In genomic region chr6:31139599-31139998, GRCh38 we compare ENCODE assay signal across 20 cellular contexts. TPM values are rescaled to one million over a fixed set of nuclear protein-coding genes. Genes with fewer than 3 reads are reported as not detected.
DNase-seq lines count a peak whose midpoint lies in the region; ATAC-seq, FAIRE-seq and TF ChIP-seq lines count a peak whose summit lies in the region.
"Had no signal": no experiment of that assay in that cellular context is flagged by ENCODE, and none has a peak within 500 bp of the region (broad histone marks: within the 10 kb centered on the region; RNA-seq: fewer than 3 reads in every experiment).

No MANE protein-coding gene starts in this region.

- H2AFZ ChIP-seq in osteoblast (ENCODE audit: low read length), result peak overlapping the region; percentile 21

- H3K27ac Mint-ChIP-seq in effector memory CD8-positive, alpha-beta T cell, result no peak overlapping the region
- H3K27ac Mint-ChIP-seq: activated naive CD4-positive, alpha-beta T cell treated with anti-CD3 and anti-CD28 coated beads, Interleukin-2, amount 50 U/mL, for 72 hours; natural killer cell treated with Interleukin-12 subunit alpha and Interleukin-12 subunit beta and Interleukin-15 and Interleukin-18, amount 100 ng/mL, for 72 hours had no signal

- TF ChIP-seq CTCF in fibroblast of pulmonary artery (IDR thresholded peaks at IDR 0.05; ENCODE audit: low read length, missing control alignments), result no peak
- no peak for TF ChIP-seq CTCF in osteoblast (IDR thresholded peaks at IDR 0.05; ENCODE audit: extremely low read depth, low read depth, low read length)

- no peak for ATAC-seq in GM21528 (IDR thresholded peaks at IDR 0.05; ENCODE audit: low FRiP score, unreplicated experiment)
- ATAC-seq in GM18867 (IDR thresholded peaks at IDR 0.05; ENCODE audit: unreplicated experiment), result no peak
- no peak for ATAC-seq in effector memory CD8-positive, alpha-beta T cell (replicated peaks)
- ATAC-seq: activated naive CD4-positive, alpha-beta T cell treated with anti-CD3 and anti-CD28 coated beads, Interleukin-2, amount 50 U/mL, for 72 hours; natural killer cell treated with Interleukin-12 subunit alpha and Interleukin-12 subunit beta and Interleukin-15 and Interleukin-18, amount 100 ng/mL, for 72 hours had no signal

- peaks cover 4 to 7% of the 10 kb centered on the region in 2 donors for H3K4me1 Mint-ChIP-seq in effector memory CD8-positive, alpha-beta T cell (ENCODE audit: low read depth in 2 of 2)

- H4K20me1 ChIP-seq in osteoblast (ENCODE audit: insufficient read depth, low read length), result no peaks in the 10 kb centered on the region

- H3K27me3 ChIP-seq in osteoblast (ENCODE audit: insufficient read depth, low read length), result no peaks in the 10 kb centered on the region
- H3K27me3 ChIP-seq: breast epithelium, right lobe of liver, suprapubic skin had no signal

- DNase-seq in ELF-1 (ENCODE audit: low read depth, low spot score), result peak; percentile 83
- DNase-seq in NCI-H226, result peak; percentile 73
- DNase-seq in fibroblast of pulmonary artery (ENCODE audit: low read depth), result peak; percentile 73
- DNase-seq in osteoblast (ENCODE audit: insufficient read length, low spot score, missing footprints), result peak; percentile 76
- DNase-seq in frontal cortex (ENCODE audit: low spot score in 2 of 2), result no peak
- no peak for DNase-seq in effector memory CD8-positive, alpha-beta T cell
- DNase-seq: C1 segment of cervical spinal cord; DMS79; HCEC 1CT; NCI-H1092; right lobe of liver; stimulated activated CD4-positive, alpha-beta T cell treated with anti-CD3 and anti-CD28 coated beads, Interleukin-1b, Interleukin-23, amount 100 ng/mL, for 48 hours had no signal

- no peak overlapping the region for H3K4me3 ChIP-seq in fibroblast of pulmonary artery (replicated peaks; ENCODE audit: low read depth, low read length)
- no peak overlapping the region for H3K4me3 ChIP-seq in osteoblast (ENCODE audit: insufficient read depth, low read length)
- H3K4me3 ChIP-seq: breast epithelium, right lobe of liver, suprapubic skin had no signal

- no peak for FAIRE-seq in frontal cortex (lab: Jason Lieb, UNC)

- no peak overlapping the region for H3K4me2 ChIP-seq in osteoblast (ENCODE audit: insufficient read depth, low read length)

- H3K79me2 ChIP-seq in osteoblast (ENCODE audit: insufficient read depth, low read length), result no peaks in the 10 kb centered on the region

- H3K4me3 Mint-ChIP-seq in effector memory CD8-positive, alpha-beta T cell, result no peak overlapping the region
- H3K4me3 Mint-ChIP-seq: IgD-negative memory B cell; natural killer cell treated with Interleukin-12 subunit alpha and Interleukin-12 subunit beta and Interleukin-15 and Interleukin-18, amount 100 ng/mL, for 72 hours had no signal

- peaks cover 0 to 9% of the 10 kb centered on the region in 2 donors for H3K27me3 Mint-ChIP-seq in effector memory CD8-positive, alpha-beta T cell

- peaks cover 7% of the 10 kb centered on the region for H3K4me1 ChIP-seq in osteoblast (ENCODE audit: insufficient read depth, low read length)
- H3K4me1 ChIP-seq: breast epithelium, right lobe of liver had no signal

- no peaks in the 10 kb centered on the region for H3K36me3 Mint-ChIP-seq in effector memory CD8-positive, alpha-beta T cell (ENCODE audit: insufficient read depth)
- H3K36me3 Mint-ChIP-seq: activated naive CD4-positive, alpha-beta T cell treated with anti-CD3 and anti-CD28 coated beads, Interleukin-2, amount 50 U/mL, for 72 hours; natural killer cell treated with Interleukin-12 subunit alpha and Interleukin-12 subunit beta and Interleukin-15 and Interleukin-18, amount 100 ng/mL, for 72 hours had no signal

- no peak overlapping the region for H3K27ac ChIP-seq in osteoblast (ENCODE audit: low read depth, low read length)
- H3K27ac ChIP-seq: breast epithelium, right lobe of liver, suprapubic skin had no signal

- H3K9me3 Mint-ChIP-seq in effector memory CD8-positive, alpha-beta T cell, result no peaks in the 10 kb centered on the region
- H3K9me3 Mint-ChIP-seq: activated naive CD4-positive, alpha-beta T cell treated with anti-CD3 and anti-CD28 coated beads, Interleukin-2, amount 50 U/mL, for 72 hours; IgD-negative memory B cell; natural killer cell treated with Interleukin-12 subunit alpha and Interleukin-12 subunit beta and Interleukin-15 and Interleukin-18, amount 100 ng/mL, for 72 hours had no signal

- peaks cover 10% of the 10 kb centered on the region for H3K36me3 ChIP-seq in osteoblast (ENCODE audit: insufficient read depth, low read length)
- H3K36me3 ChIP-seq: breast epithelium, right lobe of liver had no signal

- H3K9me3 ChIP-seq in osteoblast (ENCODE audit: low read depth, low read length), result no peaks in the 10 kb centered on the region
- H3K9me3 ChIP-seq: breast epithelium, right lobe of liver, suprapubic skin had no signal

RNA-seq across cellular contexts. Expression of gene PSORS1C2, which starts 0.7 kb away (rescaled TPM):
- total RNA-seq in osteoblast, result not detected in 2 replicates
- total RNA-seq in frontal cortex, result not detected
- total RNA-seq: activated naive CD4-positive, alpha-beta T cell treated with anti-CD3 and anti-CD28 coated beads, Interleukin-2, amount 50 U/mL, for 72 hours; breast epithelium; lung microvascular endothelial cell; natural killer cell treated with Interleukin-12 subunit alpha and Interleukin-12 subunit beta and Interleukin-15 and Interleukin-18, amount 100 ng/mL, for 72 hours; right lobe of liver had no signal

RNA-seq across cellular contexts. Expression of gene CCHCR1, which starts 18.0 kb away (rescaled TPM):
- total RNA-seq in osteoblast, result 13.6 and 14.1 TPM in 2 replicates
- total RNA-seq in frontal cortex, result 5.7 TPM

RNA-seq across cellular contexts. Expression of gene TCF19, which starts 18.8 kb away (rescaled TPM):
- total RNA-seq in osteoblast, result 5.8 and 5.9 TPM in 2 replicates
- 2.0 TPM for total RNA-seq in frontal cortex

RNA-seq across cellular contexts. Expression of gene CDSN, which starts 19.4 kb away (rescaled TPM):
- total RNA-seq in osteoblast (not detected in 2 replicates), frontal cortex (not detected)
- total RNA-seq: activated naive CD4-positive, alpha-beta T cell treated with anti-CD3 and anti-CD28 coated beads, Interleukin-2, amount 50 U/mL, for 72 hours; lung microvascular endothelial cell; natural killer cell treated with Interleukin-12 subunit alpha and Interleukin-12 subunit beta and Interleukin-15 and Interleukin-18, amount 100 ng/mL, for 72 hours; right lobe of liver had no signal

RNA-seq across cellular contexts. Expression of gene PSORS1C1, which starts 25.0 kb away (rescaled TPM):
- total RNA-seq in osteoblast (1.2 and 2.2 TPM in 2 replicates), frontal cortex (not detected)
- total RNA-seq: natural killer cell treated with Interleukin-12 subunit alpha and Interleukin-12 subunit beta and Interleukin-15 and Interleukin-18, amount 100 ng/mL, for 72 hours had no signal

Comparison
In these comparisons a context has a peak if more than half of its experiments do, and no peak if none do; other contexts are left out.
1. DNase-seq: peak in ELF-1 (single experiment), NCI-H226 (single experiment), fibroblast of pulmonary artery (single experiment) and osteoblast (single experiment); none in frontal cortex (0 of 2) and effector memory CD8-positive, alpha-beta T cell (0 of 3).